In genomic region chr1:17440074-17440826, GRCh38 we compare ENCODE assay signal across 8 cellular contexts. TPM values are rescaled to one million over a fixed set of nuclear protein-coding genes. Genes with fewer than 3 reads are reported as not detected.
DNase-seq lines count a peak whose midpoint lies in the region; ATAC-seq and TF ChIP-seq lines count a peak whose summit lies in the region.

No MANE protein-coding gene starts in this region.

- no peak overlapping the region for H4K91ac ChIP-seq in H9 (ENCODE audit: insufficient read length, low read depth, low read length)

- no peaks in the 10 kb centered on the region for H3K36me3 ChIP-seq in gastroesophageal sphincter
- H3K36me3 ChIP-seq in skeletal muscle tissue (ENCODE audit: control insufficient read depth in 3 of 3, insufficient read depth in 3 of 3, low read length in 3 of 3): peaks cover 0 to 1% (median 0%) of the 10 kb centered on the region in 3 donors

- H4K8ac ChIP-seq in H9 (replicated peaks; ENCODE audit: insufficient read length, low read depth, low read length): no peak overlapping the region

- H2AK5ac ChIP-seq in H9 (ENCODE audit: insufficient read length, low read length): no peak overlapping the region

- peaks cover 40 to 41% of the 10 kb centered on the region in 2 experiments for H3K4me1 Mint-ChIP-seq in H9

- no peak for ATAC-seq in gastroesophageal sphincter

- H3K9me3 ChIP-seq in H9 (ENCODE audit: control insufficient read depth, low read depth, low read length) (no peaks in the 10 kb centered on the region), gastroesophageal sphincter (no peaks in the 10 kb centered on the region), skeletal muscle tissue (ENCODE audit: control insufficient read depth in 3 of 3, low read length in 3 of 3) (no peaks in the 10 kb centered on the region)

- H3K4me2 ChIP-seq in H9 (ENCODE audit: insufficient read depth, insufficient read length, low read length): peak overlapping the region; percentile 82

- no peak overlapping the region for H2BK120ac ChIP-seq in H9 (ENCODE audit: low read depth, low read length, poor library complexity, severe bottlenecking)

- no peak for TF ChIP-seq CTCF in H9 (conservative IDR thresholded peaks at IDR 0.05)
- TF ChIP-seq CTCF in WI38 (IDR thresholded peaks at IDR 0.05; ENCODE audit: low read depth, low read length): no peak
- no peak for TF ChIP-seq CTCF in gastroesophageal sphincter (IDR thresholded peaks at IDR 0.05)
- no peak for TF ChIP-seq CTCF in lower leg skin (IDR thresholded peaks at IDR 0.05)

- H3K36me3 Mint-ChIP-seq in H9 (ENCODE audit: insufficient read depth in 1 of 3, low read depth in 3 of 3): peaks cover 18 to 25% (median 24%) of the 10 kb centered on the region in 3 experiments; a peak in 6 of 7 replicates

- no CpG with 5 or more reads among the region's 18 CpGs for WGBS in H9 (ENCODE audit: extremely low coverage, insufficient read length, low lambda C conversion rate)
- 60 to 64% methylated on average over 12 to 18 of the region's 18 CpGs for WGBS in gastroesophageal sphincter (ENCODE audit: low coverage in 1 of 2), 2 donors
- 35 to 41% methylated on average over 18 of the region's 18 CpGs for WGBS in lower leg skin, 2 donors

- TF ChIP-seq POLR2A in gastroesophageal sphincter (IDR thresholded peaks at IDR 0.05) (no peak), lower leg skin (IDR thresholded peaks at IDR 0.05) (no peak)

- H3K4ac ChIP-seq in H9 (ENCODE audit: low read depth, low read length): no peak overlapping the region

- no peak overlapping the region for H3K56ac ChIP-seq in H9 (ENCODE audit: insufficient read length, low read depth, low read length)

- no peak overlapping the region for H2AFZ ChIP-seq in H9 (ENCODE audit: low read length)

- no peak overlapping the region for H2BK15ac ChIP-seq in H9 (ENCODE audit: low read depth, low read length)

- H3K4me1 ChIP-seq in H9 (ENCODE audit: insufficient read depth, low read length): peaks cover 17% of the 10 kb centered on the region; the same call in 1 of the 2 replicates
- peaks cover 0 to 35% (median 16%) of the 10 kb centered on the region in 3 donors for H3K4me1 ChIP-seq in gastroesophageal sphincter
- H3K4me1 ChIP-seq in skeletal muscle tissue (ENCODE audit: control insufficient read depth in 3 of 3, insufficient read depth in 3 of 3, low read length in 3 of 3): peaks cover 19 to 28% (median 20%) of the 10 kb centered on the region in 3 donors

- no peak overlapping the region for H3T11ph ChIP-seq in H9 (ENCODE audit: low read length)

- H3K27me3 ChIP-seq in H9 (ENCODE audit: insufficient read depth, low read length) (peaks cover 3% of the 10 kb centered on the region; the same call in 1 of the 2 replicates), gastroesophageal sphincter (no peaks in the 10 kb centered on the region), skeletal muscle tissue (ENCODE audit: control insufficient read depth in 3 of 3, insufficient read depth in 3 of 3, low read length in 3 of 3) (no peaks in the 10 kb centered on the region)

- no peak overlapping the region for H2BK12ac ChIP-seq in H9 (ENCODE audit: insufficient read length, low read depth, low read length)

- H3K23me2 ChIP-seq in H9 (ENCODE audit: insufficient read length, low read depth, low read length, poor library complexity, severe bottlenecking): peaks cover 19% of the 10 kb centered on the region

- H4K5ac ChIP-seq in H9 (ENCODE audit: insufficient read length, low read depth, low read length): no peak overlapping the region

- H3K27ac Mint-ChIP-seq in H9: peak overlapping the region in 2 of 3 experiments; percentile 28 to 60; a peak in 3 of 7 replicates

- H2BK5ac ChIP-seq in H9 (ENCODE audit: insufficient read length, low read length): no peak overlapping the region

- H3K9ac ChIP-seq in H9 (ENCODE audit: extremely low read depth, insufficient read length, low read length) (peak overlapping the region; percentile 72), skeletal muscle tissue (ENCODE audit: low read depth in 1 of 3, low read length in 3 of 3) (peak overlapping the region; percentile 77 to 90 (median 80))

- H3K4me3 ChIP-seq in WI38 (ENCODE audit: low read depth, low read length) (peak overlapping the region; percentile 59), gastroesophageal sphincter (peak overlapping the region; percentile 37 to 80), skeletal muscle tissue (ENCODE audit: low read length in 3 of 3) (peak overlapping the region; percentile 71 to 83 (median 81)), lower leg skin (ENCODE audit: low read depth, poor library complexity, severe bottlenecking) (no peak overlapping the region)

- no peak overlapping the region for H2BK20ac ChIP-seq in H9 (ENCODE audit: low read depth, low read length, poor library complexity, severe bottlenecking)

- no peak for TF ChIP-seq EP300 in gastroesophageal sphincter (IDR thresholded peaks at IDR 0.05)

- H3K27ac ChIP-seq in H9 (ENCODE audit: insufficient read length, low read depth, low read length): no peak overlapping the region
- peak overlapping the region; percentile 44 to 87 (median 84) for H3K27ac ChIP-seq in gastroesophageal sphincter
- H3K27ac ChIP-seq in skeletal muscle tissue (ENCODE audit: low read depth, low read length): peak overlapping the region; percentile 60

- H3K4me3 Mint-ChIP-seq in H9: peak overlapping the region; percentile 75 to 87

- no peak for DNase-seq in H9
- no peak for DNase-seq in HuH-7 (ENCODE audit: low spot score)
- no peak for DNase-seq in kidney tubule cell (ENCODE audit: low spot score)
- DNase-seq in stimulated activated CD4-positive, alpha-beta T cell treated with anti-CD3 and anti-CD28 coated beads, Interleukin-2, amount 100 ng/mL, for 24 hours: no peak
- no peak for DNase-seq in lower leg skin (ENCODE audit: low spot score in 2 of 2)

- no peak overlapping the region for H3K14ac ChIP-seq in H9 (ENCODE audit: insufficient read depth, low read length)

- no peaks in the 10 kb centered on the region for H4K20me1 ChIP-seq in H9 (ENCODE audit: control insufficient read depth, insufficient read depth, insufficient read length)

- H3K18ac ChIP-seq in H9 (ENCODE audit: insufficient read length, low read depth, low read length): no peak overlapping the region

- H3K9me3 Mint-ChIP-seq in H9: peaks cover 2 to 3% of the 10 kb centered on the region in 2 experiments; a peak in 3 of 5 replicates

- peaks cover 14% of the 10 kb centered on the region for H3K27me3 Mint-ChIP-seq in H9 (ENCODE audit: low read depth)

- peaks cover 23% of the 10 kb centered on the region for H3K79me2 ChIP-seq in H9 (ENCODE audit: insufficient read depth, low read length)

- H3K79me1 ChIP-seq in H9 (ENCODE audit: insufficient read depth, low read depth, low read length, poor library complexity, severe bottlenecking): no peaks in the 10 kb centered on the region

- H3K23ac ChIP-seq in H9 (ENCODE audit: insufficient read length, low read depth, low read length): no peak overlapping the region

- intact Hi-C loops in lower leg skin (cut with DNase I; ENCODE audit: low total_unique reads): no loop called here

RNA-seq across cellular contexts. Expression of gene RCC2, which starts 0.8 kb away (rescaled TPM):
- total RNA-seq in H9 (2021) (473 and 474 TPM in 2 replicates), gastroesophageal sphincter (10 to 100 TPM in 3 of 4 donors, 1 to 10 TPM in 1; 9.5 to 21.3 (median 18.5) TPM), skeletal muscle tissue (20.4 TPM), lower leg skin (10 to 100 TPM; 62.6 to 78.5 (median 71.3) TPM)
